Comparison of ENCODE assay signal across 1 cellular context in the genomic region with DNA sequence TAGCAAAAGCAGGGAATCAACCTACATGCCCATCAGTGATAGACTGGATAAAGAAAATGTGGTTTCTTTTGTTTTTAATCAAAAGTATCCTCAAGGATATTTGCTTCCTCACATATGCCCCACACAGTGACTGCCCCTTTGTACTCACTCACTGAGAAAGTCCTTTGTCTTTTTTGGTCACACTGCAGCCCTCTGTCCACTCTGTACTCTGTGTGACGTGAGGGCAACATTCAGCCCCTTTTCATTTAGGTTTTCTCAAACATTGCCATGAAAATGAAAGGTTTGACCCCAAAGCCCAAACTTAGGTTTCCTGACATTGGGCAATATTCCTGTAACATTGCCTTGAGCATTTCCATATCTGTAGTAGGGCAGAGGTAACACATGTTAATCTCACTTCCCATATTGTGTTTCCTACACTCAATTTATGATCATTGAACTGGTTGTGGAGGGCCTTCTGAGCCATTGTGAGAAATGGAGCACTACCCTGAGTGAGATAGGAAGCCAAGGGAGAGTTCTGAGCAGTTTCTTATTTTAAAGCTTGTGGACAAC.
TF ChIP-seq lines count a peak whose summit lies in the region.

No MANE protein-coding gene starts in this region.

TF ChIP-seq in K562, 482 proteins besides CTCF, POLR2A, EP300 and RAD21 (continued from another document):
- TF ChIP-seq, protein P1, sequence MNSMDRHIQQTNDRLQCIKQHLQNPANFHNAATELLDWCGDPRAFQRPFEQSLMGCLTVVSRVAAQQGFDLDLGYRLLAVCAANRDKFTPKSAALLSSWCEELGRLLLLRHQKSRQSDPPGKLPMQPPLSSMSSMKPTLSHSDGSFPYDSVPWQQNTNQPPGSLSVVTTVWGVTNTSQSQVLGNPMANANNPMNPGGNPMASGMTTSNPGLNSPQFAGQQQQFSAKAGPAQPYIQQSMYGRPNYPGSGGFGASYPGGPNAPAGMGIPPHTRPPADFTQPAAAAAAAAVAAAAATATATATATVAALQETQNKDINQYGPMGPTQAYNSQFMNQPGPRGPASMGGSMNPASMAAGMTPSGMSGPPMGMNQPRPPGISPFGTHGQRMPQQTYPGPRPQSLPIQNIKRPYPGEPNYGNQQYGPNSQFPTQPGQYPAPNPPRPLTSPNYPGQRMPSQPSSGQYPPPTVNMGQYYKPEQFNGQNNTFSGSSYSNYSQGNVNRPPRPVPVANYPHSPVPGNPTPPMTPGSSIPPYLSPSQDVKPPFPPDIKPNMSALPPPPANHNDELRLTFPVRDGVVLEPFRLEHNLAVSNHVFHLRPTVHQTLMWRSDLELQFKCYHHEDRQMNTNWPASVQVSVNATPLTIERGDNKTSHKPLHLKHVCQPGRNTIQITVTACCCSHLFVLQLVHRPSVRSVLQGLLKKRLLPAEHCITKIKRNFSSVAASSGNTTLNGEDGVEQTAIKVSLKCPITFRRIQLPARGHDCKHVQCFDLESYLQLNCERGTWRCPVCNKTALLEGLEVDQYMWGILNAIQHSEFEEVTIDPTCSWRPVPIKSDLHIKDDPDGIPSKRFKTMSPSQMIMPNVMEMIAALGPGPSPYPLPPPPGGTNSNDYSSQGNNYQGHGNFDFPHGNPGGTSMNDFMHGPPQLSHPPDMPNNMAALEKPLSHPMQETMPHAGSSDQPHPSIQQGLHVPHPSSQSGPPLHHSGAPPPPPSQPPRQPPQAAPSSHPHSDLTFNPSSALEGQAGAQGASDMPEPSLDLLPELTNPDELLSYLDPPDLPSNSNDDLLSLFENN (IDR thresholded peaks at IDR 0.05; ENCODE audit: low read depth in 2 of 2, low read length in 2 of 2) = no peak
- TF ChIP-seq, protein P2, sequence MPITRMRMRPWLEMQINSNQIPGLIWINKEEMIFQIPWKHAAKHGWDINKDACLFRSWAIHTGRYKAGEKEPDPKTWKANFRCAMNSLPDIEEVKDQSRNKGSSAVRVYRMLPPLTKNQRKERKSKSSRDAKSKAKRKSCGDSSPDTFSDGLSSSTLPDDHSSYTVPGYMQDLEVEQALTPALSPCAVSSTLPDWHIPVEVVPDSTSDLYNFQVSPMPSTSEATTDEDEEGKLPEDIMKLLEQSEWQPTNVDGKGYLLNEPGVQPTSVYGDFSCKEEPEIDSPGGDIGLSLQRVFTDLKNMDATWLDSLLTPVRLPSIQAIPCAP (CRISPR knock-in tag; IDR thresholded peaks at IDR 0.05; ENCODE audit: borderline replicate concordance) = no peak
- TF ChIP-seq CBFA2T3 (IDR thresholded peaks at IDR 0.05) (peak; percentile 17; the same call in 1 of the 2 replicates), TEAD4 (IDR thresholded peaks at IDR 0.05; ENCODE audit: low read length) (0 out of 2 replicates have a peak, but pooled peaks have one; percentile 45), TEAD4 (CRISPR knock-in tag; IDR thresholded peaks at IDR 0.05; ENCODE audit: borderline replicate concordance) (no peak), TCF3 (CRISPR knock-in tag; IDR thresholded peaks at IDR 0.05) (peak; percentile 62), TAL1 (IDR thresholded peaks at IDR 0.05) (peak; percentile 27; the same call in 1 of the 2 replicates), CEBPB (tag; IDR thresholded peaks at IDR 0.05) (peak; percentile 63), C11orf30 (IDR thresholded peaks at IDR 0.05; ENCODE audit: low read depth) (no peak), BRD4 (IDR thresholded peaks at IDR 0.05) (no peak), DMBX1 (CRISPR knock-in tag; IDR thresholded peaks at IDR 0.05; ENCODE audit: borderline replicate concordance) (peak; percentile 22; the same call in 1 of the 2 replicates), NFATC3 (IDR thresholded peaks at IDR 0.05) (no peak)
- TF ChIP-seq, protein P3, sequence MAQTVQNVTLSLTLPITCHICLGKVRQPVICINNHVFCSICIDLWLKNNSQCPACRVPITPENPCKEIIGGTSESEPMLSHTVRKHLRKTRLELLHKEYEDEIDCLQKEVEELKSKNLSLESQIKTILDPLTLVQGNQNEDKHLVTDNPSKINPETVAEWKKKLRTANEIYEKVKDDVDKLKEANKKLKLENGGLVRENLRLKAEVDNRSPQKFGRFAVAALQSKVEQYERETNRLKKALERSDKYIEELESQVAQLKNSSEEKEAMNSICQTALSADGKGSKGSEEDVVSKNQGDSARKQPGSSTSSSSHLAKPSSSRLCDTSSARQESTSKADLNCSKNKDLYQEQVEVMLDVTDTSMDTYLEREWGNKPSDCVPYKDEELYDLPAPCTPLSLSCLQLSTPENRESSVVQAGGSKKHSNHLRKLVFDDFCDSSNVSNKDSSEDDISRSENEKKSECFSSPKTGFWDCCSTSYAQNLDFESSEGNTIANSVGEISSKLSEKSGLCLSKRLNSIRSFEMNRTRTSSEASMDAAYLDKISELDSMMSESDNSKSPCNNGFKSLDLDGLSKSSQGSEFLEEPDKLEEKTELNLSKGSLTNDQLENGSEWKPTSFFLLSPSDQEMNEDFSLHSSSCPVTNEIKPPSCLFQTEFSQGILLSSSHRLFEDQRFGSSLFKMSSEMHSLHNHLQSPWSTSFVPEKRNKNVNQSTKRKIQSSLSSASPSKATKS (CRISPR knock-in tag; IDR thresholded peaks at IDR 0.05) = no peak
TF ChIP-seq in K562: peak in this region for 8.
